ENCODE assay signal across 29 cellular contexts in genomic region chr11:58965246-58965985, GRCh38. TPM values are rescaled to one million over a fixed set of nuclear protein-coding genes. Genes with fewer than 3 reads are reported as not detected.
DNase-seq lines count a peak whose midpoint lies in the region; ATAC-seq and TF ChIP-seq lines count a peak whose summit lies in the region.
"Had no signal": no experiment of that assay in that cellular context is flagged by ENCODE, and none has a peak within 500 bp of the region (broad histone marks: within the 10 kb centered on the region; RNA-seq: fewer than 3 reads in every experiment).

No MANE protein-coding gene starts in this region.

- CTCF ChIA-PET in BJ (lab: Yijun Ruan, JAX): no interaction called here

- no peak for TF ChIP-seq CTCF in BJ (IDR thresholded peaks at IDR 0.05; ENCODE audit: insufficient read depth, low read depth, low read length)

- POLR2A ChIA-PET in BJ (lab: Charles Lee): no interaction called here

- H3K36me3 ChIP-seq in BJ (ENCODE audit: control insufficient read depth, insufficient read depth, low read length): no peaks in the 10 kb centered on the region
- H3K36me3 ChIP-seq: colonic mucosa, Peyer's patch, prostate gland, suprapubic skin, vagina had no signal

- peaks cover 4% of the 10 kb centered on the region; the same call in 1 of the 2 replicates for H3K27me3 ChIP-seq in BJ (ENCODE audit: control insufficient read depth, insufficient read depth, low read length)
- H3K27me3 ChIP-seq: colonic mucosa, Peyer's patch, vagina had no signal

- ATAC-seq in HG03039 (IDR thresholded peaks at IDR 0.05; ENCODE audit: unreplicated experiment): no peak
- ATAC-seq: left ventricle myocardium superior; stimulated activated effector memory CD8-positive, alpha-beta T cell treated with anti-CD3 and anti-CD28 coated beads, Interleukin-12 subunit alpha, Interleukin-12 subunit beta, amount 100 ng/mL, for 72 hours had no signal

- peak; percentile 43 for DNase-seq in BJ (ENCODE audit: low read depth)
- DNase-seq in HT1080 (ENCODE audit: low read depth): peak; percentile 24
- peak; percentile 15 for DNase-seq in dedifferentiated amniotic fluid mesenchymal stem cell (ENCODE audit: extremely low spot score)
- peak; percentile 3 for DNase-seq in non-pigmented ciliary epithelial cell (ENCODE audit: low read depth)
- DNase-seq in RKO (ENCODE audit: low spot score): no peak
- no peak for DNase-seq in DMS153 (lab: John Stamatoyannopoulos, UW)
- DNase-seq in GOT3 (lab: John Stamatoyannopoulos, UW): no peak
- DNase-seq: activated B cell treated with CpG ODN at 0.5 μM for 24 hours; activated CD4-positive, alpha-beta memory T cell treated with anti-CD3 and anti-CD28 coated beads for 36 hours; activated gamma-delta T cell treated with Interleukin-2 at 50 U/mL for 16 hours; colonic mucosa; DMS79; endodermal cell; left ventricle myocardium superior; MM.1S; NCI-H146; NCI-H2171; NCI-H524 treated with DMSO at 0.1 percent for 48 hours; Peyer's patch; SK-N-SH; stimulated activated CD4-positive, alpha-beta T cell treated with anti-CD3 and anti-CD28 coated beads, Interleukin-1b, Interleukin-23, amount 100 ng/mL, for 48 hours; T-helper 9 cell had no signal

- no peak overlapping the region for H3K4me3 ChIP-seq in BJ (ENCODE audit: low read depth, low read length)
- H3K4me3 ChIP-seq: colonic mucosa, Peyer's patch, prostate gland, skin epidermis, suprapubic skin, vagina had no signal

RNA-seq across cellular contexts. Expression of gene GLYATL1, which starts 26.1 kb away (rescaled TPM):
- 0.26 and 0.49 TPM in 2 replicates for polyA plus RNA-seq in BJ (2011; rRNA removed)
- 0.52 TPM in 1 of 2 replicates, not detected in the other for polyA minus RNA-seq in BJ (2011; rRNA and poly(A)+ RNA removed)
- total RNA-seq in HT1080 (2014; rRNA removed; shearing (Covaris generic)): 1.0 and 2.6 TPM in 2 replicates
- polyA plus RNA-seq in HT1080 (2015; cell fraction: cytosol; rRNA removed): 0.37 and 0.70 TPM in 2 replicates
- polyA plus RNA-seq in HT1080 (2015; cell fraction: nucleus; rRNA removed): 0.17 and 0.56 TPM in 2 replicates
- total RNA-seq: activated B cell treated with CpG ODN at 0.5 μM for 24 hours; activated CD4-positive, alpha-beta memory T cell treated with anti-CD3 and anti-CD28 coated beads for 36 hours; left ventricle myocardium superior; vagina had no signal
- polyA plus RNA-seq: IgD-negative memory B cell had no signal

Comparison
In these comparisons a context has a peak if more than half of its experiments do, and no peak if none do; other contexts are left out.
1. DNase-seq: peak in BJ (single experiment), HT1080 (single experiment), dedifferentiated amniotic fluid mesenchymal stem cell (single experiment) and non-pigmented ciliary epithelial cell (single experiment); none in RKO (single experiment), DMS153 (single experiment) and GOT3 (single experiment).